ENCODE assay signal across 8 cellular contexts in genomic region chr18:74147491-74147778, GRCh38. TPM values are rescaled to one million over a fixed set of nuclear protein-coding genes. Genes with fewer than 3 reads are reported as not detected.
A peak's percentile ranks its signal among the peaks of the same experiment; 100 is the strongest.
DNase-seq lines count a peak whose midpoint lies in the region; ATAC-seq, FAIRE-seq and TF ChIP-seq lines count a peak whose summit lies in the region.

No MANE protein-coding gene starts in this region.

- H3K27me3 Mint-ChIP-seq in activated naive CD4-positive, alpha-beta T cell treated with anti-CD3 and anti-CD28 coated beads, Interleukin-2, amount 50 U/mL, for 24 hours: no peaks in the 10 kb centered on the region

- no peak for TF ChIP-seq CTCF in brain microvascular endothelial cell (IDR thresholded peaks at IDR 0.05; ENCODE audit: low read depth, low read length, missing control alignments)

- H3K9me3 Mint-ChIP-seq in activated naive CD4-positive, alpha-beta T cell treated with anti-CD3 and anti-CD28 coated beads, Interleukin-2, amount 50 U/mL, for 24 hours: no peaks in the 10 kb centered on the region

- H3K36me3 ChIP-seq in brain microvascular endothelial cell (replicated peaks) (no peaks in the 10 kb centered on the region), mesodermal cell (ENCODE audit: control insufficient read depth, insufficient read depth, low read length) (peaks cover 19% of the 10 kb centered on the region), urinary bladder (ENCODE audit: insufficient read depth) (no peaks in the 10 kb centered on the region)

- no peaks in the 10 kb centered on the region for H3K27me3 ChIP-seq in brain microvascular endothelial cell (replicated peaks)

- 1 to 4% methylated on average over 15 to 25 of the region's 28 CpGs for WGBS in mesodermal cell (ENCODE audit: insufficient coverage in 2 of 2), 2 experiments
- WGBS in urinary bladder: under 1% methylated on average over 28 of the region's 28 CpGs

- H3K27ac Mint-ChIP-seq in activated naive CD4-positive, alpha-beta T cell treated with anti-CD3 and anti-CD28 coated beads, Interleukin-2, amount 50 U/mL, for 24 hours: peak overlapping the region; percentile 98

- no peak for DNase-seq in activated naive CD4-positive, alpha-beta T cell treated with Interleukin-2 at 50 U/mL for 16 hours
- no peak for DNase-seq in brain microvascular endothelial cell
- DNase-seq in GM12892 (ENCODE audit: insufficient read length): no peak

- no peak for TF ChIP-seq POLR2A in GM12892 (IDR thresholded peaks at IDR 0.05; ENCODE audit: low read depth, low read length)

- no peak overlapping the region for H3K27ac ChIP-seq in brain microvascular endothelial cell
- H3K27ac ChIP-seq in mesodermal cell (ENCODE audit: low read depth, low read length, severe bottlenecking): peak overlapping the region; percentile 97
- peak overlapping the region; percentile 15 for H3K27ac ChIP-seq in urinary bladder (ENCODE audit: low read depth)

- peaks cover 6% of the 10 kb centered on the region for H3K36me3 Mint-ChIP-seq in activated naive CD4-positive, alpha-beta T cell treated with anti-CD3 and anti-CD28 coated beads, Interleukin-2, amount 50 U/mL, for 24 hours

- H3K4me1 Mint-ChIP-seq in activated naive CD4-positive, alpha-beta T cell treated with anti-CD3 and anti-CD28 coated beads, Interleukin-2, amount 50 U/mL, for 24 hours: peaks cover 46% of the 10 kb centered on the region

- FAIRE-seq in GM12892 (lab: Jason Lieb, UNC): no peak

- ATAC-seq in GM18909 (IDR thresholded peaks at IDR 0.05; ENCODE audit: poor library complexity, unreplicated experiment) (no peak), GM19035 (IDR thresholded peaks at IDR 0.05; ENCODE audit: unreplicated experiment) (no peak)

- H3K4me3 Mint-ChIP-seq in activated naive CD4-positive, alpha-beta T cell treated with anti-CD3 and anti-CD28 coated beads, Interleukin-2, amount 50 U/mL, for 24 hours: peak overlapping the region; percentile 98

- H3K4me3 ChIP-seq in brain microvascular endothelial cell (ENCODE audit: low read depth, low read length) (peak overlapping the region; percentile 96), mesodermal cell (ENCODE audit: extremely low read depth, insufficient read depth, low read length, poor library complexity, severe bottlenecking) (peak overlapping the region; percentile 93), urinary bladder (ENCODE audit: low read depth, low read length) (peak overlapping the region; percentile 61)

- in situ Hi-C loops in brain microvascular endothelial cell (cut with HindIII; ENCODE audit: low pct_ligation_motif_present, low sequenced_read_pairs): no loop called here

- peaks cover 6% of the 10 kb centered on the region for H3K4me1 ChIP-seq in mesodermal cell (ENCODE audit: control insufficient read depth, insufficient read depth, low read length, poor library complexity, severe bottlenecking)
- H3K4me1 ChIP-seq in urinary bladder (ENCODE audit: insufficient read depth): no peaks in the 10 kb centered on the region

- no peaks in the 10 kb centered on the region for H3K9me3 ChIP-seq in mesodermal cell (ENCODE audit: control insufficient read depth, low read length)

RNA-seq across cellular contexts. Expression of gene FBXO15, which starts 0.2 kb away (rescaled TPM):
- 2.7 TPM for polyA plus RNA-seq in mesodermal cell (2013, experiment 1 of 2)
- polyA plus RNA-seq in mesodermal cell (2013, experiment 2 of 2): 2.1 TPM
- total RNA-seq in urinary bladder: 1.1 TPM
- polyA plus RNA-seq in urinary bladder: 0.38 TPM
- 0.25 TPM for polyA plus RNA-seq in GM12892 (2012; ENCODE audit: missing spikeins)

RNA-seq across cellular contexts. Expression of gene TIMM21, which starts 0.9 kb away (rescaled TPM):
- 54.2 TPM for polyA plus RNA-seq in mesodermal cell (2013, experiment 1 of 2)
- polyA plus RNA-seq in mesodermal cell (2013, experiment 2 of 2): 43.5 TPM
- 26.7 TPM for total RNA-seq in urinary bladder
- 37.0 TPM for polyA plus RNA-seq in urinary bladder
- polyA plus RNA-seq in GM12892 (2012; ENCODE audit: missing spikeins): 49.0 TPM
